ENCODE assay signal across 8 cellular contexts in the genomic region with DNA sequence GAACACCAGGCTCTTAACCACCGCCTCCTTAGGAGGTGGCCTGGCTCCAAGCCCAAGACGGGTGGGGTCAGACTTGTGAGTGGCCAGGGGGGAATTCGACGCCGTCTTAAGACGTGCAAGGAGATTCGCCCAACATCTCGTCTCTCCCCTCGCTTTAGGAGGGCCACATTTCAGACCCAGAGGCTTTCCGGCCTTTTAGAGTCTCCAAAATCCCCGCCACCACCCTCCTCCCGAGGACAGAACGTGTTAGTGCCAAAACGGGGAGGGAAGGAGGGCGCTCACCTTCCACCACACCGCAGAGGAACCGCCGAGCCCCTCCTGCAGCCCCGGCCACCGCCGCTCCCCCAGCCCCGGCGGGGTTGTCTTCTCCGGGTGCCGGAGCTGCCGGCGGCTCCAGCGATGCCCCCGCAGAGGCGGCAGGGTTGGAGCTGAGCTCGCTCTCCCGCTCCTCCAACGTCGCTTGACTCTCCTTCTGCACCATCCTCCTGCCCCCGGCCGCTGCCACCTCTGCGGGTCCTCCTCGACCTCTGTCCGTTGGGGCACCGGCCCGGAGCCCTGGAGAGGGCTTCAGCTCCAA. TPM values are rescaled to one million over a fixed set of nuclear protein-coding genes. Genes with fewer than 3 reads are reported as not detected.
A peak's percentile ranks its signal among the peaks of the same experiment; 100 is the strongest.
DNase-seq lines count a peak whose midpoint lies in the region; ATAC-seq and TF ChIP-seq lines count a peak whose summit lies in the region.

No MANE protein-coding gene starts in this region.

- H3K4me3 ChIP-seq in CD8-positive, alpha-beta memory T cell (ENCODE audit: low read length), result peak overlapping the region; percentile 79
- peak overlapping the region; percentile 76 to 98 for H3K4me3 ChIP-seq in neutrophil (ENCODE audit: low read depth in 1 of 2, low read length in 1 of 2)

- peak in 3 of 5 donors; percentile 23 to 56 (median 25) for DNase-seq in CD8-positive, alpha-beta memory T cell
- DNase-seq in NCI-H524 treated with DMSO at 0.1 percent for 48 hours (lab: John Stamatoyannopoulos, UW) (peak; percentile 28), glomerular endothelial cell (ENCODE audit: extremely low read depth, low read depth, low spot score) (peak; percentile 71), GM19240 (ENCODE audit: insufficient read length, low spot score) (no peak), 8988T (no peak)

- POLR2A ChIA-PET in CD8-positive, alpha-beta memory T cell (lab: Charles Lee), result interaction anchor here (0.9 to 3.0 kb wide), 10 partner anchors 11 to 335 kb away, joined by 3 to 39 read pairs (median 4); a partner anchor contains a TSS

- H3K9me3 ChIP-seq in CD8-positive, alpha-beta memory T cell (ENCODE audit: low read length), result no peaks in the 10 kb centered on the region
- no peaks in the 10 kb centered on the region for H3K9me3 ChIP-seq in neutrophil

- CTCF ChIA-PET in CD8-positive, alpha-beta memory T cell (lab: Charles Lee), result interaction anchor here (0.9 to 10.0 kb wide), 10 partner anchors 11 to 255 kb away, joined by 3 to 77 read pairs (median 4); no protein-coding TSS in a partner anchor

- H3K4me1 Mint-ChIP-seq in CD8-positive, alpha-beta memory T cell, result peaks cover 49 to 56% (median 52%) of the 10 kb centered on the region in 3 donors
- H3K4me1 Mint-ChIP-seq in activated naive CD8-positive, alpha-beta T cell (ENCODE audit: low read depth), result peaks cover 61% of the 10 kb centered on the region

- peak overlapping the region; percentile 90 to 99 (median 96) for H3K27ac Mint-ChIP-seq in CD8-positive, alpha-beta memory T cell
- H3K27ac Mint-ChIP-seq in activated naive CD8-positive, alpha-beta T cell, result peak overlapping the region; percentile 98

- no peak for TF ChIP-seq CTCF in neutrophil (IDR thresholded peaks at IDR 0.05)

- H3K4me1 ChIP-seq in CD8-positive, alpha-beta memory T cell (ENCODE audit: insufficient read depth, low read length), result peaks cover 37% of the 10 kb centered on the region
- H3K4me1 ChIP-seq in neutrophil (ENCODE audit: control insufficient read depth in 1 of 2, insufficient read depth in 1 of 2, low read depth in 1 of 2, low read length in 1 of 2), result peaks cover 31 to 50% of the 10 kb centered on the region in 2 experiments

- H3K27me3 Mint-ChIP-seq in CD8-positive, alpha-beta memory T cell, result peaks cover 0 to 4% of the 10 kb centered on the region in 2 donors
- H3K27me3 Mint-ChIP-seq in activated naive CD8-positive, alpha-beta T cell, result no peaks in the 10 kb centered on the region

- H3K27me3 ChIP-seq in CD8-positive, alpha-beta memory T cell (ENCODE audit: insufficient read depth, low read length, poor library complexity, severe bottlenecking), result no peaks in the 10 kb centered on the region
- H3K27me3 ChIP-seq in neutrophil, result no peaks in the 10 kb centered on the region

- peak overlapping the region; percentile 79 for H3K27ac ChIP-seq in CD8-positive, alpha-beta memory T cell (ENCODE audit: low read depth, low read length)
- peak overlapping the region; percentile 96 for H3K27ac ChIP-seq in neutrophil

- peaks cover 0 to 48% (median 12%) of the 10 kb centered on the region in 3 donors for H3K36me3 Mint-ChIP-seq in CD8-positive, alpha-beta memory T cell
- peaks cover 2% of the 10 kb centered on the region for H3K36me3 Mint-ChIP-seq in activated naive CD8-positive, alpha-beta T cell

- peaks cover 9% of the 10 kb centered on the region for H3K36me3 ChIP-seq in CD8-positive, alpha-beta memory T cell (ENCODE audit: insufficient read depth, low read length)
- peaks cover 5% of the 10 kb centered on the region for H3K36me3 ChIP-seq in neutrophil

- ATAC-seq in GM21526 (IDR thresholded peaks at IDR 0.05; ENCODE audit: low FRiP score, unreplicated experiment), result peak; percentile 5

- H3K4me3 Mint-ChIP-seq in CD8-positive, alpha-beta memory T cell, result peak overlapping the region; percentile 92 to 100 (median 97)
- H3K4me3 Mint-ChIP-seq in activated naive CD8-positive, alpha-beta T cell, result peak overlapping the region; percentile 97

- no peaks in the 10 kb centered on the region for H3K9me3 Mint-ChIP-seq in CD8-positive, alpha-beta memory T cell
- H3K9me3 Mint-ChIP-seq in activated naive CD8-positive, alpha-beta T cell (ENCODE audit: low read depth), result no peaks in the 10 kb centered on the region

RNA-seq across cellular contexts. Expression of a gene that starts 0.6 kb away (rescaled TPM):
- total RNA-seq in CD8-positive, alpha-beta memory T cell, result 100 to 1,000 TPM in 1 of 2 experiments, 10 to 100 TPM in 1; 95.8 to 109 TPM
- 45.7 TPM for polyA plus RNA-seq in CD8-positive, alpha-beta memory T cell
- 65.1 and 102 TPM in 2 replicates for total RNA-seq in glomerular endothelial cell

RNA-seq across cellular contexts. Expression of a gene that starts 26.0 kb away (rescaled TPM):
- total RNA-seq in CD8-positive, alpha-beta memory T cell, result 1 to 10 TPM in 1 of 2 experiments, under 1 TPM in 1; 0.96 to 1.0 TPM
- not detected for polyA plus RNA-seq in CD8-positive, alpha-beta memory T cell
- total RNA-seq in glomerular endothelial cell, result 0.18 and 0.48 TPM in 2 replicates

RNA-seq across cellular contexts. Expression of a gene that starts 34.4 kb away (rescaled TPM):
- total RNA-seq in CD8-positive, alpha-beta memory T cell, result 100 to 1,000 TPM; 209 to 217 TPM
- 7.5 TPM for polyA plus RNA-seq in CD8-positive, alpha-beta memory T cell
- 69.9 and 72.0 TPM in 2 replicates for total RNA-seq in glomerular endothelial cell

RNA-seq across cellular contexts. Expression of a gene that starts 41.7 kb away (rescaled TPM):
- not detected for total RNA-seq in CD8-positive, alpha-beta memory T cell
- not detected for polyA plus RNA-seq in CD8-positive, alpha-beta memory T cell
- total RNA-seq in glomerular endothelial cell, result not detected in 2 replicates

Comparison
In these comparisons a context has a peak if more than half of its experiments do, and no peak if none do; other contexts are left out.
1. DNase-seq: peak in CD8-positive, alpha-beta memory T cell (3 of 5), NCI-H524 treated with DMSO at 0.1 percent for 48 hours (single experiment) and glomerular endothelial cell (single experiment); none in GM19240 (single experiment) and 8988T (single experiment).